Comparison of ENCODE assay signal across 1 cellular context in genomic region chr3:16509721-16510619, GRCh38.
TF ChIP-seq lines count a peak whose summit lies in the region.

No MANE protein-coding gene starts in this region.

TF ChIP-seq in GM23338, 12 proteins besides CTCF, POLR2A, EP300 and RAD21 (continued from another document):
- no peak for TF ChIP-seq REST (IDR thresholded peaks at IDR 0.05; ENCODE audit: unreplicated experiment)
- no peak for TF ChIP-seq ZNF114 (CRISPR knock-in tag; IDR thresholded peaks at IDR 0.05)
- TF ChIP-seq STAT1 (IDR thresholded peaks at IDR 0.05; ENCODE audit: unreplicated experiment) = no peak
